8 cellular contexts compared by ENCODE assay signal in genomic region chr1:25239681-25240541, GRCh38. TPM values are rescaled to one million over a fixed set of nuclear protein-coding genes. Genes with fewer than 3 reads are reported as not detected.
A peak's percentile ranks its signal among the peaks of the same experiment; 100 is the strongest.
DNase-seq lines count a peak whose midpoint lies in the region; ATAC-seq and TF ChIP-seq lines count a peak whose summit lies in the region.

No MANE protein-coding gene starts in this region.

- peak; percentile 29 for ATAC-seq in GM19468 (IDR thresholded peaks at IDR 0.05; ENCODE audit: extremely low read depth, unreplicated experiment)

- peak; percentile 99 for DNase-seq in COLO668 (lab: John Stamatoyannopoulos, UW; ENCODE audit: unreplicated experiment)
- DNase-seq in HT-29 (ENCODE audit: low spot score): peak; percentile 97
- peak; percentile 92 for DNase-seq in NOMO-1 treated with dmso at 0.1 percent for 144 hours (lab: John Stamatoyannopoulos, UW; ENCODE audit: unreplicated experiment)
- peak; percentile 61 for DNase-seq in activated CD8-positive, alpha-beta memory T cell treated with anti-CD3 and anti-CD28 coated beads, Interleukin-2, amount 50 U/mL, for 1 hour (ENCODE audit: extremely low read depth)
- DNase-seq in endothelial cell (ENCODE audit: low spot score): peak; percentile 86
- peak; percentile 91 for DNase-seq in midbrain (lab: John Stamatoyannopoulos, UW)
- DNase-seq in stimulated activated CD8-positive, alpha-beta memory T cell treated with anti-CD3 and anti-CD28 coated beads, Interleukin-15, amount 100 ng/mL, for 48 hours (ENCODE audit: low read depth in 2 of 2): peak; percentile 92

- H3K9me3 Mint-ChIP-seq in endothelial cell (ENCODE audit: unreplicated experiment): no peaks in the 10 kb centered on the region

- H3K27me3 Mint-ChIP-seq in endothelial cell (ENCODE audit: unreplicated experiment): no peaks in the 10 kb centered on the region

- TF ChIP-seq CTCF in endothelial cell (IDR thresholded peaks at IDR 0.05; ENCODE audit: unreplicated experiment): peak; percentile 24

- peak overlapping the region; percentile 80 for H3K4me3 Mint-ChIP-seq in endothelial cell (ENCODE audit: unreplicated experiment)

- peak overlapping the region; percentile 99 for H3K27ac Mint-ChIP-seq in endothelial cell (ENCODE audit: unreplicated experiment)

- H3K4me1 Mint-ChIP-seq in endothelial cell (ENCODE audit: unreplicated experiment): peaks cover 23% of the 10 kb centered on the region

- peaks cover 22% of the 10 kb centered on the region for H3K36me3 Mint-ChIP-seq in endothelial cell (ENCODE audit: low read depth, unreplicated experiment)

RNA-seq across cellular contexts. Expression of gene RSRP1, which starts 7.3 kb away (rescaled TPM):
- 99.6 and 105 TPM in 2 replicates for total RNA-seq in HT-29 (2014; rRNA removed; shearing (Covaris generic))
- total RNA-seq in endothelial cell (ENCODE audit: unreplicated experiment): 119 TPM

RNA-seq across cellular contexts. Expression of gene SYF2, which starts 7.6 kb away (rescaled TPM):
- 18.5 and 19.0 TPM in 2 replicates for total RNA-seq in HT-29 (2014; rRNA removed; shearing (Covaris generic))
- 34.9 TPM for total RNA-seq in endothelial cell (ENCODE audit: unreplicated experiment)

RNA-seq across cellular contexts. Expression of gene RHD, which starts 32.4 kb away (rescaled TPM):
- 0.66 TPM in 1 of 2 replicates, not detected in the other for total RNA-seq in HT-29 (2014; rRNA removed; shearing (Covaris generic))
- total RNA-seq in endothelial cell (ENCODE audit: unreplicated experiment): 0.38 TPM

Comparison
In these comparisons a context has a peak if more than half of its experiments do, and no peak if none do; other contexts are left out.
1. Peak in every context shown above with its lines: DNase-seq and ATAC-seq.